19 cellular contexts compared by ENCODE assay signal in genomic region chrX:131789664-131790063, GRCh38.
A peak's percentile ranks its signal among the peaks of the same experiment; 100 is the strongest.
DNase-seq lines count a peak whose midpoint lies in the region; ATAC-seq and TF ChIP-seq lines count a peak whose summit lies in the region.
"Had no signal": no experiment of that assay in that cellular context is flagged by ENCODE, and none has a peak within 500 bp of the region (broad histone marks: within the 10 kb centered on the region; RNA-seq: fewer than 3 reads in every experiment).

No MANE protein-coding gene starts in this region.

- peaks cover 15% of the 10 kb centered on the region for H3K36me3 ChIP-seq in BE2C
- H3K36me3 ChIP-seq: left lung, ovary, uterus had no signal

- H3K9me3 ChIP-seq in BE2C = no peaks in the 10 kb centered on the region
- H3K9me3 ChIP-seq: body of pancreas, left lung, ovary, uterus had no signal

- H3K9me3 Mint-ChIP-seq in chondrocyte (ENCODE audit: low read depth) = peaks cover 3% of the 10 kb centered on the region
- H3K9me3 Mint-ChIP-seq: stimulated activated naive CD8-positive, alpha-beta T cell treated with anti-CD3 and anti-CD28 coated beads, Interleukin-15, Interleukin-2, amounts not matched to agents 100 ng/mL and 50 ng/mL, for 24 hours had no signal

- no peaks in the 10 kb centered on the region for H3K4me1 ChIP-seq in BE2C
- H3K4me1 ChIP-seq: body of pancreas, left lung, uterus had no signal

- DNase-seq in GM13976 (ENCODE audit: low spot score) = peak; percentile 36
- DNase-seq in BE2C = no peak
- DNase-seq in chondrocyte (ENCODE audit: low spot score) = no peak
- DNase-seq in DMS79 (lab: John Stamatoyannopoulos, UW) = no peak
- no peak for DNase-seq in A172 (ENCODE audit: low spot score)
- DNase-seq: body of pancreas, GDM1, H9, hypothalamus, left lung, NCI-H1436 treated with DMSO at 0.1 percent for 48 hours, NCI-H510A, ovary, SW 1271, uterus had no signal

- TF ChIP-seq CTCF in GM13976 (IDR thresholded peaks at IDR 0.05; ENCODE audit: borderline replicate concordance, control extremely low read depth, extremely low read depth, insufficient read depth, missing control alignments) = no peak
- no peak for TF ChIP-seq CTCF in BE2C (IDR thresholded peaks at IDR 0.05; ENCODE audit: low read depth, low read length)
- no peak for TF ChIP-seq CTCF in chondrocyte (IDR thresholded peaks at IDR 0.05)

- H3K27me3 Mint-ChIP-seq in chondrocyte (ENCODE audit: low read depth) = no peaks in the 10 kb centered on the region
- H3K27me3 Mint-ChIP-seq: stimulated activated naive CD8-positive, alpha-beta T cell treated with anti-CD3 and anti-CD28 coated beads, Interleukin-15, Interleukin-2, amounts not matched to agents 100 ng/mL and 50 ng/mL, for 24 hours had no signal

- H3K4me3 ChIP-seq in BE2C (ENCODE audit: low read depth, low read length) = no peak overlapping the region
- H3K4me3 ChIP-seq: body of pancreas, left lung, ovary, uterus had no signal

- in situ Hi-C loops in GM13976 (cut with MboI; ENCODE audit: low sequenced_read_pairs, unreplicated experiment) = no loop called here

- no peak overlapping the region for H3K4me3 Mint-ChIP-seq in chondrocyte (ENCODE audit: unreplicated experiment)
- H3K4me3 Mint-ChIP-seq: H9; stimulated activated naive CD8-positive, alpha-beta T cell treated with anti-CD3 and anti-CD28 coated beads, Interleukin-15, Interleukin-2, amounts not matched to agents 100 ng/mL and 50 ng/mL, for 24 hours had no signal

- ATAC-seq in GM19395 (IDR thresholded peaks at IDR 0.05; ENCODE audit: unreplicated experiment) (peak; percentile 24), HG02852 (IDR thresholded peaks at IDR 0.05; ENCODE audit: unreplicated experiment) (peak; percentile 47), HG03565 (IDR thresholded peaks at IDR 0.05; ENCODE audit: unreplicated experiment) (peak; percentile 74)
- ATAC-seq: body of pancreas, left lung had no signal

- peaks cover 3% of the 10 kb centered on the region for H3K36me3 Mint-ChIP-seq in chondrocyte (ENCODE audit: low read depth)

- no peaks in the 10 kb centered on the region for H3K4me1 Mint-ChIP-seq in chondrocyte (ENCODE audit: low read depth)
- H3K4me1 Mint-ChIP-seq: H9 had no signal

- no peak overlapping the region for H3K27ac Mint-ChIP-seq in chondrocyte (ENCODE audit: unreplicated experiment)
- H3K27ac Mint-ChIP-seq: stimulated activated naive CD8-positive, alpha-beta T cell treated with anti-CD3 and anti-CD28 coated beads, Interleukin-15, Interleukin-2, amounts not matched to agents 100 ng/mL and 50 ng/mL, for 24 hours had no signal

- no peaks in the 10 kb centered on the region for H3K27me3 ChIP-seq in BE2C
- H3K27me3 ChIP-seq: body of pancreas, left lung, ovary, uterus had no signal

Comparison
In these comparisons a context has a peak if more than half of its experiments do, and no peak if none do; other contexts are left out.
1. ATAC-seq: peak in every context shown above with its lines; median percentile 74 in HG03565; 47 in HG02852; 24 in GM19395.